ENCODE assay signal across 2 cellular contexts in the genomic region with DNA sequence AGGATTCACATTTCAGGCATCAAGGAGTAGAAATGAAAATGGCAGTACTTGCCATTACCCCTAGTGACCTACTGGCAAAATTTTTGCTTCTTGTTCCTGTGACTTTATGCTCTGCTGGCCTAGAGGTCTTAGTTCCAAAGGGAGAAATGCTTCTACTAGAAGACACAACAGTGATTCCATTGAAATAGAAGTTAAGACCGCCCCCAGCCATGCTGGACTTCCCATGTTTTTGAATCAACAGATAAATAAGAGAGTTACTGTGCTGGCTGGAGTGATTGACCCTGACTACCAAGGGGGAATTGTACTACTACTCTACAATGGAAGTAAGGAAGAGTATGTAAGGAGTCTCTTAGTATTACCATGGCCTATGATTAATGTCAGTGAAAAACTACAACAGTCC.
"Had no signal": no experiment of that assay in that cellular context is flagged by ENCODE, and none has a peak within 500 bp of the region (broad histone marks: within the 10 kb centered on the region; RNA-seq: fewer than 3 reads in every experiment).

No MANE protein-coding gene starts in this region.

- DNase-seq: GDM1, GF-D8 had no signal
